Comparison of ENCODE assay signal across 10 cellular contexts in the genomic region with DNA sequence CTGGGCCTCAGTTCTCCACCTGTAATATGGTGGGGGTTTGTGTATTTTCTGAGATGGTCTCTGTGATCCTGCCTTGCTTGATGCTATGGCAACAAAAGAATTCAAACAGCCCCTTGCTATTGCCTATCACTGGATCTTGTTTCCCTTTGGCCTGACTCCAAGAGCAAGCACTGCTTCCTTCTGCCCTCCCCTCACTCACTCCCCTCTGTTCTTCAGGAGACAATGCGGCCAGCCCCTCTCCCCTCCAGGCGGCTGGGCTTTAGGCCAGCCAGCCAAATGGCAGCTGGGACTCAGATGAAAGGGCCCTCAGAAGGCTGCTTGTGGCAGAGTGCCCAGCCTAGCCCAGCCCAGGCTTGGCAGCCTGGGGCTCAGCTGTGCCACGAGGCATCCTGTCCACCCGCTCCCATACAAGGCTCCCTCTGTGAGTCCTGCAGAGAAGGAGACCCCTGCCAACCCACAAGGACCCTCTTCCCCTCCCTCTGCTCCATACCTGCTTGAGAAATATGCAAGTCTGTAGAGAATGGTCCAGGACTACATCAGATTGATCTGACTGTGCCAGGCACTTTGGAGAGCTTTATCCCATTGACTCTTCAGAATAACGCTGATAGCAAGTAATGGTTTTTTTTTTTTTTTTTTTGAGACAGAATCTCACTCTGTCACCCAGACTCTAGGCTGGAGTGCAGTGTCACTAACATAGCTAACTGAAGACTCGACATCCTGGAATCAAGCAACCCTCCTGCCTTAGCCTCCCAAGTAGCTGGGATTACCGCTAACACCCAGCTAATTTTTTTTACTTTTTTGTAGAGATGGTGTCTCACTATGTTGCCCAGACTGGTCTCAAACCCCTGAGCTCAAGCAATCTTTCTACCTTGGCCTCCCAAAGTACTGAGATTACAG. TPM values are rescaled to one million over a fixed set of nuclear protein-coding genes. Genes with fewer than 3 reads are reported as not detected.
DNase-seq lines count a peak whose midpoint lies in the region; ATAC-seq, FAIRE-seq and TF ChIP-seq lines count a peak whose summit lies in the region.
"Had no signal": no experiment of that assay in that cellular context is flagged by ENCODE, and none has a peak within 500 bp of the region (broad histone marks: within the 10 kb centered on the region; RNA-seq: fewer than 3 reads in every experiment).

No MANE protein-coding gene starts in this region.

- no peaks in the 10 kb centered on the region for H3K79me2 ChIP-seq in astrocyte (ENCODE audit: insufficient read depth, low read length)

- peak overlapping the region; percentile 61 for H2AFZ ChIP-seq in astrocyte (ENCODE audit: low read depth, low read length)

- H3K27ac ChIP-seq in astrocyte (ENCODE audit: low read depth, low read length) (no peak overlapping the region), layer of hippocampus (ENCODE audit: low read depth, low read length) (peak overlapping the region; percentile 52), upper lobe of left lung (peak overlapping the region in 1 of 4 donors; percentile 42)
- H3K27ac ChIP-seq: neutrophil had no signal

- peak; percentile 49 to 88 for ATAC-seq in upper lobe of left lung (ENCODE audit: low FRiP score in 2 of 2)

- DNase-seq in Ammon's horn (ENCODE audit: low spot score) (peak; percentile 96), NCI-H1694 treated with DMSO at 0.1 percent for 48 hours (lab: John Stamatoyannopoulos, UW) (peak; percentile 91), astrocyte (ENCODE audit: low read depth) (peak; percentile 54), upper lobe of left lung (peak; percentile 76 to 80), GOT3 (lab: John Stamatoyannopoulos, UW) (no peak), SW480 (ENCODE audit: low spot score) (no peak)
- DNase-seq in activated naive CD4-positive, alpha-beta T cell treated with anti-CD3 and anti-CD28 coated beads, Interleukin-2, amount 50 U/mL, for 16 hours: no peak

- no peaks in the 10 kb centered on the region for H4K20me1 ChIP-seq in astrocyte (ENCODE audit: insufficient read depth, low read length)

- H3K4me2 ChIP-seq in astrocyte (ENCODE audit: low read length): peak overlapping the region; percentile 43

- H3K9me3 ChIP-seq in astrocyte (ENCODE audit: insufficient read depth, low read depth, low read length): no peaks in the 10 kb centered on the region
- no peaks in the 10 kb centered on the region for H3K9me3 ChIP-seq in upper lobe of left lung
- H3K9me3 ChIP-seq: neutrophil had no signal

- no peaks in the 10 kb centered on the region for H3K36me3 Mint-ChIP-seq in astrocyte (ENCODE audit: low read depth, unreplicated experiment)

- H3K9me3 Mint-ChIP-seq in astrocyte (ENCODE audit: unreplicated experiment): peaks cover 5% of the 10 kb centered on the region
- H3K9me3 Mint-ChIP-seq: T-helper 1 cell treated with Interleukin-12 subunit alpha and Interleukin-12 subunit beta and Interleukin-4 antibody, amounts not matched to agents 30 μg/mL and 1 μg/mL, for 36 hours had no signal

- no peak for FAIRE-seq in astrocyte (lab: Jason Lieb, UNC)

- 21 to 40% methylated on average over 5 to 7 of the region's 7 CpGs for WGBS in upper lobe of left lung, 2 donors

- peak overlapping the region; percentile 7 for H3K9ac ChIP-seq in astrocyte (ENCODE audit: low read length)

- peaks cover 5% of the 10 kb centered on the region for H3K4me1 Mint-ChIP-seq in astrocyte (ENCODE audit: low read depth, unreplicated experiment)

- H3K4me3 Mint-ChIP-seq in astrocyte (ENCODE audit: unreplicated experiment): no peak overlapping the region
- H3K4me3 Mint-ChIP-seq: T-helper 1 cell treated with Interleukin-12 subunit alpha and Interleukin-12 subunit beta and Interleukin-4 antibody, amounts not matched to agents 30 μg/mL and 1 μg/mL, for 36 hours had no signal

- H3K27me3 ChIP-seq in astrocyte (ENCODE audit: insufficient read depth, low read length) (no peaks in the 10 kb centered on the region), layer of hippocampus (ENCODE audit: control insufficient read depth, insufficient read depth, low read length) (no peaks in the 10 kb centered on the region), upper lobe of left lung (no peaks in the 10 kb centered on the region)

- no peaks in the 10 kb centered on the region for H3K27me3 Mint-ChIP-seq in astrocyte (ENCODE audit: low read depth, unreplicated experiment)

- H3K4me3 ChIP-seq in astrocyte (ENCODE audit: insufficient read depth, low read depth, low read length) (no peak overlapping the region), upper lobe of left lung (no peak overlapping the region)

- TF ChIP-seq POLR2A in upper lobe of left lung (IDR thresholded peaks at IDR 0.05): no peak

- no peak for TF ChIP-seq EP300 in upper lobe of left lung (IDR thresholded peaks at IDR 0.05)

- H3K4me1 ChIP-seq in astrocyte (ENCODE audit: insufficient read depth, low read length) (peaks cover 9% of the 10 kb centered on the region), upper lobe of left lung (peaks cover 10 to 26% (median 15%) of the 10 kb centered on the region in 4 donors)

- no peak overlapping the region for H3K27ac Mint-ChIP-seq in astrocyte (ENCODE audit: unreplicated experiment)
- H3K27ac Mint-ChIP-seq: T-helper 1 cell treated with Interleukin-12 subunit alpha and Interleukin-12 subunit beta and Interleukin-4 antibody, amounts not matched to agents 30 μg/mL and 1 μg/mL, for 36 hours had no signal

- no peaks in the 10 kb centered on the region for H3K36me3 ChIP-seq in astrocyte (ENCODE audit: insufficient read depth, low read length)
- no peaks in the 10 kb centered on the region for H3K36me3 ChIP-seq in upper lobe of left lung
- H3K36me3 ChIP-seq: neutrophil had no signal

- no peak for TF ChIP-seq CTCF in astrocyte (IDR thresholded peaks at IDR 0.05; ENCODE audit: insufficient read depth, low read depth, low read length)
- TF ChIP-seq CTCF in upper lobe of left lung (IDR thresholded peaks at IDR 0.05): no peak

RNA-seq across cellular contexts. Expression of a gene that starts 7.6 kb away (rescaled TPM):
- total RNA-seq in astrocyte (1.0 and 1.1 TPM in 2 replicates), upper lobe of left lung (10 to 100 TPM; 10.3 to 28.6 (median 24.3) TPM)

RNA-seq across cellular contexts. Expression of a gene that starts 33.0 kb away (rescaled TPM):
- total RNA-seq in astrocyte: not detected in 2 replicates
- total RNA-seq in upper lobe of left lung: under 1 TPM in 1 of 6 donors, not detected in 5; 0.17 TPM

RNA-seq across cellular contexts. Expression of a gene that starts 36.2 kb away (rescaled TPM):
- total RNA-seq in astrocyte (32.2 and 35.0 TPM in 2 replicates), upper lobe of left lung (10 to 100 TPM; 15.3 to 58.7 (median 28.8) TPM)

RNA-seq across cellular contexts. Expression of a gene that starts 49.0 kb away (rescaled TPM):
- total RNA-seq in astrocyte (251 and 285 TPM in 2 replicates), upper lobe of left lung (100 to 1,000 TPM in 3 of 6 donors, 10 to 100 TPM in 3; 19.9 to 155 (median 91.4) TPM)

Comparison
In these comparisons a context has a peak if more than half of its experiments do, and no peak if none do; other contexts are left out.
1. DNase-seq: peak in Ammon's horn (single experiment), NCI-H1694 treated with DMSO at 0.1 percent for 48 hours (single experiment), astrocyte (single experiment) and upper lobe of left lung (2 of 2); none in GOT3 (single experiment), SW480 (single experiment) and activated naive CD4-positive, alpha-beta T cell treated with anti-CD3 and anti-CD28 coated beads, Interleukin-2, amount 50 U/mL, for 16 hours (single experiment).